Comparison of ENCODE assay signal across 15 cellular contexts in genomic region chr2:197072533-197072932, GRCh38.
DNase-seq lines count a peak whose midpoint lies in the region; ATAC-seq and TF ChIP-seq lines count a peak whose summit lies in the region.
"Had no signal": no experiment of that assay in that cellular context is flagged by ENCODE, and none has a peak within 500 bp of the region (broad histone marks: within the 10 kb centered on the region; RNA-seq: fewer than 3 reads in every experiment).

No MANE protein-coding gene starts in this region.

- in situ Hi-C loops in KBM-7 (cut with MboI; ENCODE audit: low pct_unique_long_range_greater_than_20kb, low sequenced_read_pairs) = no loop called here

- intact Hi-C loops in activated T-helper 1 cell treated with anti-CD3 and anti-CD28 coated beads, Interleukin-12 subunit alpha, Interleukin-12 subunit beta, Interleukin-2, Interleukin-4 antibody, amounts not matched to agents 30 ng/mL and 10 ng/mL and 1 ng/mL, durations not matched to agents 14 hours and 24 hours and 36 hours (cut with micrococcal nuclease) = no loop called here

- peaks cover 21 to 38% of the 10 kb centered on the region in 2 donors for H3K36me3 Mint-ChIP-seq in activated T-cell treated with anti-CD3 and anti-CD28 coated beads, Interleukin-2, amount 50 U/mL, for 72 hours (ENCODE audit: insufficient read depth in 2 of 2)
- H3K36me3 Mint-ChIP-seq in activated T-cell treated with anti-CD3 and anti-CD28 coated beads, Interleukin-2, amount 50 U/mL, for 4 hours (ENCODE audit: insufficient read depth) = peaks cover 72% of the 10 kb centered on the region
- H3K36me3 Mint-ChIP-seq in activated T-helper 1 cell treated with anti-CD3 and anti-CD28 coated beads, Interleukin-12 subunit alpha, Interleukin-12 subunit beta, Interleukin-2, Interleukin-4 antibody, amounts not matched to agents 30 ng/mL and 10 ng/mL and 1 ng/mL, durations not matched to agents 14 hours and 24 hours and 36 hours (ENCODE audit: low read depth) = peaks cover 64% of the 10 kb centered on the region

- no peaks in the 10 kb centered on the region for H3K27me3 ChIP-seq in foreskin keratinocyte
- H3K27me3 ChIP-seq: upper lobe of right lung had no signal

- peaks cover 2% of the 10 kb centered on the region in 2 donors for H3K9me3 Mint-ChIP-seq in activated T-cell treated with anti-CD3 and anti-CD28 coated beads, Interleukin-2, amount 50 U/mL, for 72 hours
- peaks cover 6% of the 10 kb centered on the region for H3K9me3 Mint-ChIP-seq in activated T-cell treated with anti-CD3 and anti-CD28 coated beads, Interleukin-2, amount 50 U/mL, for 4 hours
- H3K9me3 Mint-ChIP-seq in activated T-helper 1 cell treated with anti-CD3 and anti-CD28 coated beads, Interleukin-12 subunit alpha, Interleukin-12 subunit beta, Interleukin-2, Interleukin-4 antibody, amounts not matched to agents 30 ng/mL and 10 ng/mL and 1 ng/mL, durations not matched to agents 14 hours and 24 hours and 36 hours = peaks cover 16% of the 10 kb centered on the region

- H3K4me1 ChIP-seq in foreskin keratinocyte = no peaks in the 10 kb centered on the region
- H3K4me1 ChIP-seq: upper lobe of right lung had no signal

- peaks cover 48% of the 10 kb centered on the region for H3K4me1 Mint-ChIP-seq in activated T-cell treated with anti-CD3 and anti-CD28 coated beads, Interleukin-2, amount 50 U/mL, for 72 hours (ENCODE audit: low read depth)
- H3K4me1 Mint-ChIP-seq in activated T-cell treated with anti-CD3 and anti-CD28 coated beads, Interleukin-2, amount 50 U/mL, for 4 hours (ENCODE audit: low read depth) = peaks cover 62% of the 10 kb centered on the region
- peaks cover 45% of the 10 kb centered on the region for H3K4me1 Mint-ChIP-seq in activated T-helper 1 cell treated with anti-CD3 and anti-CD28 coated beads, Interleukin-12 subunit alpha, Interleukin-12 subunit beta, Interleukin-2, Interleukin-4 antibody, amounts not matched to agents 30 ng/mL and 10 ng/mL and 1 ng/mL, durations not matched to agents 14 hours and 24 hours and 36 hours (ENCODE audit: low read depth)

- TF ChIP-seq CTCF in foreskin keratinocyte (conservative IDR thresholded peaks at IDR 0.05) = no peak

- peak overlapping the region; percentile 94 for H3K27ac Mint-ChIP-seq in activated T-cell treated with anti-CD3 and anti-CD28 coated beads, Interleukin-2, amount 50 U/mL, for 72 hours
- H3K27ac Mint-ChIP-seq in activated T-helper 1 cell treated with anti-CD3 and anti-CD28 coated beads, Interleukin-12 subunit alpha, Interleukin-12 subunit beta, Interleukin-2, Interleukin-4 antibody, amounts not matched to agents 30 ng/mL and 10 ng/mL and 1 ng/mL, durations not matched to agents 14 hours and 24 hours and 36 hours = peak overlapping the region; percentile 38
- H3K27ac Mint-ChIP-seq: progenitor cell of endocrine pancreas had no signal

- no peak for ATAC-seq in activated T-cell treated with anti-CD3 and anti-CD28 coated beads, Interleukin-2, amount 50 U/mL, for 72 hours (replicated peaks in 1 of 2)
- no peak for ATAC-seq in activated T-cell treated with anti-CD3 and anti-CD28 coated beads, Interleukin-2, amount 50 U/mL, for 4 hours
- peak; percentile 27 for ATAC-seq in foreskin keratinocyte
- ATAC-seq: upper lobe of right lung had no signal

- DNase-seq in activated T-cell treated with anti-CD3 and anti-CD28 coated beads, Interleukin-2, amount 50 U/mL, for 72 hours = no peak
- DNase-seq in activated T-cell treated with anti-CD3 and anti-CD28 coated beads, Interleukin-2, amount 50 U/mL, for 4 hours = no peak
- DNase-seq in activated T-helper 1 cell treated with anti-CD3 and anti-CD28 coated beads, Interleukin-12 subunit alpha, Interleukin-12 subunit beta, Interleukin-2, Interleukin-4 antibody, amounts not matched to agents 30 ng/mL and 10 ng/mL and 1 ng/mL, durations not matched to agents 14 hours and 24 hours and 36 hours (ENCODE audit: low spot score) = no peak
- DNase-seq in foreskin keratinocyte (no peak), KBM-7 (no peak), Kasumi-1 (lab: John Stamatoyannopoulos, UW) (no peak), iPS-NIHi11 (ENCODE audit: low spot score) (no peak)
- DNase-seq: ACHN; activated effector memory CD4-positive, alpha-beta T cell treated with anti-CD3 and anti-CD28 coated beads, Interleukin-2, amount 50 U/mL, for 16 hours; dermis blood vessel endothelial cell; EL; naive B cell; upper lobe of right lung had no signal

- H3K27ac ChIP-seq in foreskin keratinocyte = no peak overlapping the region
- peak overlapping the region; percentile 95 for H3K27ac ChIP-seq in temporal lobe (ENCODE audit: low read depth, low read length)
- H3K27ac ChIP-seq: upper lobe of right lung had no signal

- no peak overlapping the region for H3K4me3 Mint-ChIP-seq in activated T-cell treated with anti-CD3 and anti-CD28 coated beads, Interleukin-2, amount 50 U/mL, for 72 hours
- no peak overlapping the region for H3K4me3 Mint-ChIP-seq in activated T-cell treated with anti-CD3 and anti-CD28 coated beads, Interleukin-2, amount 50 U/mL, for 4 hours
- no peak overlapping the region for H3K4me3 Mint-ChIP-seq in activated T-helper 1 cell treated with anti-CD3 and anti-CD28 coated beads, Interleukin-12 subunit alpha, Interleukin-12 subunit beta, Interleukin-2, Interleukin-4 antibody, amounts not matched to agents 30 ng/mL and 10 ng/mL and 1 ng/mL, durations not matched to agents 14 hours and 24 hours and 36 hours

- no peaks in the 10 kb centered on the region for H3K27me3 Mint-ChIP-seq in activated T-cell treated with anti-CD3 and anti-CD28 coated beads, Interleukin-2, amount 50 U/mL, for 72 hours (ENCODE audit: low read depth)
- H3K27me3 Mint-ChIP-seq in activated T-cell treated with anti-CD3 and anti-CD28 coated beads, Interleukin-2, amount 50 U/mL, for 4 hours (ENCODE audit: low read depth) = no peaks in the 10 kb centered on the region
- no peaks in the 10 kb centered on the region for H3K27me3 Mint-ChIP-seq in activated T-helper 1 cell treated with anti-CD3 and anti-CD28 coated beads, Interleukin-12 subunit alpha, Interleukin-12 subunit beta, Interleukin-2, Interleukin-4 antibody, amounts not matched to agents 30 ng/mL and 10 ng/mL and 1 ng/mL, durations not matched to agents 14 hours and 24 hours and 36 hours (ENCODE audit: insufficient read depth)
- H3K27me3 Mint-ChIP-seq: naive B cell, progenitor cell of endocrine pancreas had no signal
